Comparison of ENCODE assay signal across 9 cellular contexts in the genomic region with DNA sequence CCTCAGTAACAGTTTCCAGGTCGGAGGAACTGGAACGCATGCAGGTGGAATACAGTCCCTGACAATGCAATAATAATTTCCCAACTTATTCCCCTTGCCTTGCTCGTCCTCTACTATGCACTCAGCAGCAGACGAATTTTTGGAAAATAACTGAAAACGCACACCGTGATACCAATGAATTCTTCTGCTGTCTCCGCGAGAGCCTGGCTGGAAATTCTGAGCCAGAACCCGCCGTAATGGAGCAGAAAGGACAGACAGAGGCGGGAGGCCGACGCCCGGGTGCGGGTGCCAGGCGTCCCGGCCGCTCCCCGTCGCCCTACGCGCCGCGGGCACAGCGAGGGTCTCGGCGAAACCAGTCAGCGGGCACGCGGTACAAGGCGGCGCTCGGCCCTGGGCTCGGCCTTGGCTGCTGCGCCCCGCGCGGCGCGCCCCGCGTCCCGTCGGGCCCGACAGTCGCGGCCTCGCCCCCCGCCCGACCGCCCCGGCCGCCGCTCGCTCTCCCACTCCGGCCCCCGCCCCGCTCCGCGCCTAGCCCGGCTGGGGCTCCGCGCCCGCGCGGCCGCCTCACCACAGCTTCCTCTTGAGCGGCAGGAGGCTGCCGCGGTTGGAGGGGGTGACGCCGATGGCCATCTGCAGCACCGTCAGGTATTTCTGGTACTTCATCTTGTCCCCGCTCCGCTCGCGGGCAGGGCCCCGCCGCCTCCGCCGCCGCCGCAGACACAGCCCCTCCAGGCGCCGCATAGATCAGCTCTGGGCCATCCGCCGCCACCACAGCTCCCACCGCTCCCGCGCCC.
A peak's percentile ranks its signal among the peaks of the same experiment; 100 is the strongest.
DNase-seq lines count a peak whose midpoint lies in the region; ATAC-seq, FAIRE-seq and TF ChIP-seq lines count a peak whose summit lies in the region.
"Had no signal": no experiment of that assay in that cellular context is flagged by ENCODE, and none has a peak within 500 bp of the region (broad histone marks: within the 10 kb centered on the region; RNA-seq: fewer than 3 reads in every experiment).

No MANE protein-coding gene starts in this region.

- intact Hi-C loops in natural killer cell (cut with micrococcal nuclease): no loop called here

- H3K4me3 ChIP-seq in bronchial epithelial cell (ENCODE audit: low read depth, low read length) (peak overlapping the region; percentile 38), kidney epithelial cell (ENCODE audit: low read depth, low read length) (peak overlapping the region; percentile 53)

- peaks cover 14% of the 10 kb centered on the region for H3K36me3 Mint-ChIP-seq in natural killer cell

- H3K27ac ChIP-seq in temporal lobe (ENCODE audit: low read depth, low read length): peak overlapping the region; percentile 93

- H3K36me3 ChIP-seq in bronchial epithelial cell (ENCODE audit: control insufficient read depth, insufficient read depth, low read length): no peaks in the 10 kb centered on the region
- H3K36me3 ChIP-seq in kidney epithelial cell (ENCODE audit: control insufficient read depth, insufficient read depth, low read length): no peaks in the 10 kb centered on the region

- no peak overlapping the region for H3K4me3 Mint-ChIP-seq in natural killer cell

- H3K27ac Mint-ChIP-seq in natural killer cell: no peak overlapping the region

- peaks cover 44 to 61% of the 10 kb centered on the region in 2 donors for H3K27me3 Mint-ChIP-seq in natural killer cell (ENCODE audit: low read depth in 2 of 2)

- no peak for ATAC-seq in natural killer cell
- no peak for ATAC-seq in GM18870 (IDR thresholded peaks at IDR 0.05; ENCODE audit: unreplicated experiment)
- no peak for ATAC-seq in HG03342 (IDR thresholded peaks at IDR 0.05; ENCODE audit: unreplicated experiment)

- DNase-seq in NCI-H2227 (lab: John Stamatoyannopoulos, UW; ENCODE audit: unreplicated experiment): peak; percentile 44
- no peak for DNase-seq in NCI-H2227 treated with DMSO at 0.1 percent for 48 hours (lab: John Stamatoyannopoulos, UW)
- DNase-seq in bronchial epithelial cell (ENCODE audit: low read depth): no peak
- DNase-seq in kidney epithelial cell (ENCODE audit: low read depth): no peak
- DNase-seq in natural killer cell: no peak
- DNase-seq: stimulated activated CD4-positive, alpha-beta T cell treated with anti-CD3 and anti-CD28 coated beads, Interleukin-2, amount 100 ng/mL, for 48 hours had no signal

- no peak for FAIRE-seq in bronchial epithelial cell (lab: Jason Lieb, UNC)

- TF ChIP-seq CTCF in bronchial epithelial cell (IDR thresholded peaks at IDR 0.05; ENCODE audit: insufficient read depth, low read length, severe bottlenecking) (no peak), kidney epithelial cell (IDR thresholded peaks at IDR 0.05; ENCODE audit: insufficient read depth, low read length, poor library complexity, severe bottlenecking) (no peak), natural killer cell (IDR thresholded peaks at IDR 0.05) (no peak)

- H3K27me3 ChIP-seq in bronchial epithelial cell (ENCODE audit: control insufficient read depth, insufficient read depth, low read length) (peaks cover 3% of the 10 kb centered on the region), kidney epithelial cell (ENCODE audit: control insufficient read depth, insufficient read depth, low read length) (peaks cover 5% of the 10 kb centered on the region)

- no peaks in the 10 kb centered on the region for H3K4me1 Mint-ChIP-seq in natural killer cell

- H3K9me3 Mint-ChIP-seq in natural killer cell: peaks cover 0 to 5% of the 10 kb centered on the region in 2 donors
